In the genomic region with DNA sequence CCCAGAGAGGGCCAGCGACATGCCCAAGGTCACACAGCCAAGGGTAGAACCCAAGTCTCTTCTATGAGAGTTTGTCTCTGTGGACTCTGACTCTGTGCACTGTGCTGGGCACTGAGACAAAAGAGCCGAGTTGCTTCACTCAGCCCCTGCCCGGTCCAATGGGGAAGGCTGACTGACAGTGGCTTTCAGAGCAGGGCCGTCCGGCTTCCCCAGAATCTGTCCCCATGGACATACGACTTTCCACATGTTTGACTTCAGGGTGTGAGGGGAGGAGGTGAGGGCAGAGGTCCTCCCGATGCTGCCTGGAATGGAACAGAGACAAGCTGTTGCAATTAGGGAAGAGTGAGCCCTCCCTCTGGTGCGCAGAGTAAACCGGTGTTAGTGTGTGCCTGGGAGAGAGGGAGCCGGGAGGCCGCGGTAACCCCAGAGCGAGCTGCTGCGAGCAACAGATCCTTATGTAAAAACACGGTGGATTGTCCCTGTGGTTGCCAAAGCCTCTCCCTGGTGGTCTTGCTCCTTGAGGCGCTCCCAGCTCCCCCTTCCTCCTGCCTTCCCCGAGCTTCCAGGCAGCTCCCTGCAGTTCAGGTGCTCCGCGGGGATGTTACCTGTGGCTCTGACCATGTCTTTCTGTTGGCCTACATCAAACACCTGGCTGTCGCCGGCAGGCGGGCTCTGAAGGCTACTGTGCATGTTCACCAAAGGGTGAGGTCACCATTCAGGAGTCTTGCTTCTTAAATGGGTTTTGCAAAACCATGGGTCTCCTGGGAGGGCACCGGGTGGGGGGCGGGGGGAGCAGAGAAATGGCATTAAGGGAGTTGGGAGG, we compare ENCODE assay signal across 8 cellular contexts. TPM values are rescaled to one million over a fixed set of nuclear protein-coding genes. Genes with fewer than 3 reads are reported as not detected.
DNase-seq lines count a peak whose midpoint lies in the region; ATAC-seq and TF ChIP-seq lines count a peak whose summit lies in the region.

No MANE protein-coding gene starts in this region.

- H3K9me3 Mint-ChIP-seq in activated T-helper 1 cell treated with anti-CD3 and anti-CD28 coated beads, Interleukin-12 subunit alpha, Interleukin-12 subunit beta, Interleukin-2, Interleukin-4 antibody, amounts not matched to agents 30 ng/mL and 10 ng/mL and 1 ng/mL, durations not matched to agents 14 hours and 24 hours and 36 hours: no peaks in the 10 kb centered on the region

- TF ChIP-seq CTCF in HEK293 (tag by site-specific recombination; IDR thresholded peaks at IDR 0.05) (no peak), right atrium auricular region (IDR thresholded peaks at IDR 0.05) (no peak)

- peak overlapping the region; percentile 51 for H3K4me3 Mint-ChIP-seq in activated T-helper 1 cell treated with anti-CD3 and anti-CD28 coated beads, Interleukin-12 subunit alpha, Interleukin-12 subunit beta, Interleukin-2, Interleukin-4 antibody, amounts not matched to agents 30 ng/mL and 10 ng/mL and 1 ng/mL, durations not matched to agents 14 hours and 24 hours and 36 hours

- H3K9me3 ChIP-seq in HEK293 (ENCODE audit: control insufficient read depth, insufficient read depth, low read depth, low read length): no peaks in the 10 kb centered on the region
- no peaks in the 10 kb centered on the region for H3K9me3 ChIP-seq in right atrium auricular region

- no peaks in the 10 kb centered on the region for H3K4me1 Mint-ChIP-seq in activated T-helper 1 cell treated with anti-CD3 and anti-CD28 coated beads, Interleukin-12 subunit alpha, Interleukin-12 subunit beta, Interleukin-2, Interleukin-4 antibody, amounts not matched to agents 30 ng/mL and 10 ng/mL and 1 ng/mL, durations not matched to agents 14 hours and 24 hours and 36 hours (ENCODE audit: low read depth)

- intact Hi-C loops in activated T-helper 1 cell treated with anti-CD3 and anti-CD28 coated beads, Interleukin-12 subunit alpha, Interleukin-12 subunit beta, Interleukin-2, Interleukin-4 antibody, amounts not matched to agents 30 ng/mL and 10 ng/mL and 1 ng/mL, durations not matched to agents 14 hours and 24 hours and 36 hours (cut with micrococcal nuclease): loop anchor here (5.0 kb wide), 1 partner anchor 94 kb away; no protein-coding TSS in a partner anchor
- intact Hi-C loops in sciatic nerve (cut with DNase I): no loop called here

- peaks cover 59% of the 10 kb centered on the region for H3K27me3 Mint-ChIP-seq in activated T-helper 1 cell treated with anti-CD3 and anti-CD28 coated beads, Interleukin-12 subunit alpha, Interleukin-12 subunit beta, Interleukin-2, Interleukin-4 antibody, amounts not matched to agents 30 ng/mL and 10 ng/mL and 1 ng/mL, durations not matched to agents 14 hours and 24 hours and 36 hours (ENCODE audit: insufficient read depth)

- H3K27ac ChIP-seq in HEK293 (ENCODE audit: extremely low read depth, low read depth, low read length) (peak overlapping the region; percentile 79; the same call in 1 of the 2 replicates), right atrium auricular region (peak overlapping the region; percentile 94 to 96)

- no peaks in the 10 kb centered on the region for H3K36me3 Mint-ChIP-seq in activated T-helper 1 cell treated with anti-CD3 and anti-CD28 coated beads, Interleukin-12 subunit alpha, Interleukin-12 subunit beta, Interleukin-2, Interleukin-4 antibody, amounts not matched to agents 30 ng/mL and 10 ng/mL and 1 ng/mL, durations not matched to agents 14 hours and 24 hours and 36 hours (ENCODE audit: low read depth)

- H3K4me1 ChIP-seq in HEK293 (ENCODE audit: control insufficient read depth, insufficient read depth, low read length) (peaks cover 16% of the 10 kb centered on the region), right atrium auricular region (peaks cover 0 to 68% of the 10 kb centered on the region in 2 donors)

- POLR2A ChIA-PET in HEK293 (lab: Yijun Ruan, JAX): interaction anchor here (0.7 kb wide), 1 partner anchor 1166 kb away, joined by 4 read pairs; no protein-coding TSS in a partner anchor

- H3K27ac Mint-ChIP-seq in activated T-helper 1 cell treated with anti-CD3 and anti-CD28 coated beads, Interleukin-12 subunit alpha, Interleukin-12 subunit beta, Interleukin-2, Interleukin-4 antibody, amounts not matched to agents 30 ng/mL and 10 ng/mL and 1 ng/mL, durations not matched to agents 14 hours and 24 hours and 36 hours: no peak overlapping the region

- CTCF ChIA-PET in HEK293 (lab: Yijun Ruan, JAX): interaction anchor here (0.6 kb wide), 1 partner anchor 13 kb away, joined by 3 read pairs; no protein-coding TSS in a partner anchor

- no peaks in the 10 kb centered on the region for H3K27me3 ChIP-seq in right atrium auricular region

- peak overlapping the region; percentile 56 for H3K4me3 ChIP-seq in HEK293 (ENCODE audit: low read depth, low read length)
- peak overlapping the region; percentile 76 to 87 for H3K4me3 ChIP-seq in right atrium auricular region

- ATAC-seq in sciatic nerve (peak; percentile 42), HG02884 (IDR thresholded peaks at IDR 0.05; ENCODE audit: unreplicated experiment) (no peak)

- DNase-seq in activated T-helper 1 cell treated with anti-CD3 and anti-CD28 coated beads, Interleukin-12 subunit alpha, Interleukin-12 subunit beta, Interleukin-2, Interleukin-4 antibody, amounts not matched to agents 30 ng/mL and 10 ng/mL and 1 ng/mL, durations not matched to agents 14 hours and 24 hours and 36 hours (ENCODE audit: low spot score): no peak
- DNase-seq in right atrium auricular region (ENCODE audit: low spot score) (peak; percentile 79), sciatic nerve (ENCODE audit: low spot score) (no peak), ecto neural progenitor cell (ENCODE audit: low spot score) (no peak), NCI-H2227 (lab: John Stamatoyannopoulos, UW; ENCODE audit: unreplicated experiment) (no peak), mesenteric fat pad (ENCODE audit: low spot score) (no peak)

- no peaks in the 10 kb centered on the region for H3K36me3 ChIP-seq in HEK293 (ENCODE audit: control insufficient read depth in 2 of 2, insufficient read depth in 1 of 2, low read length in 2 of 2)
- H3K36me3 ChIP-seq in right atrium auricular region: no peaks in the 10 kb centered on the region

TF ChIP-seq in HEK293, 187 proteins besides CTCF, POLR2A, EP300 and RAD21 (continues in another document):
- TF ChIP-seq OVOL3 (tag by site-specific recombination; IDR thresholded peaks at IDR 0.05) (no peak), ZNF626 (tag by site-specific recombination; IDR thresholded peaks at IDR 0.05) (no peak), INSM2 (tag by site-specific recombination; IDR thresholded peaks at IDR 0.05) (no peak), HOXD13 (CRISPR knock-in tag; IDR thresholded peaks at IDR 0.05; ENCODE audit: borderline replicate concordance) (no peak), ZFP69B (tag by site-specific recombination; IDR thresholded peaks at IDR 0.05) (peak; percentile 35; the same call in 1 of the 2 replicates), ZNF324 (tag by site-specific recombination; IDR thresholded peaks at IDR 0.05) (no peak), ZNF768 (tag by site-specific recombination; IDR thresholded peaks at IDR 0.05) (peak; percentile 96), PBX3 (CRISPR knock-in tag; IDR thresholded peaks at IDR 0.05) (no peak), SCRT2 (tag by site-specific recombination; IDR thresholded peaks at IDR 0.05) (peak; percentile 70)
- TF ChIP-seq, protein P1, sequence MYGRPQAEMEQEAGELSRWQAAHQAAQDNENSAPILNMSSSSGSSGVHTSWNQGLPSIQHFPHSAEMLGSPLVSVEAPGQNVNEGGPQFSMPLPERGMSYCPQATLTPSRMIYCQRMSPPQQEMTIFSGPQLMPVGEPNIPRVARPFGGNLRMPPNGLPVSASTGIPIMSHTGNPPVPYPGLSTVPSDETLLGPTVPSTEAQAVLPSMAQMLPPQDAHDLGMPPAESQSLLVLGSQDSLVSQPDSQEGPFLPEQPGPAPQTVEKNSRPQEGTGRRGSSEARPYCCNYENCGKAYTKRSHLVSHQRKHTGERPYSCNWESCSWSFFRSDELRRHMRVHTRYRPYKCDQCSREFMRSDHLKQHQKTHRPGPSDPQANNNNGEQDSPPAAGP (tag by site-specific recombination; IDR thresholded peaks at IDR 0.05): 0 out of 2 replicates have a peak, but pooled peaks have one; percentile 53

RNA-seq across cellular contexts. Expression of gene SIRPA, which starts 0.7 kb away (rescaled TPM):
- not detected in 2 replicates for total RNA-seq in activated T-helper 1 cell treated with anti-CD3 and anti-CD28 coated beads, Interleukin-12 subunit alpha, Interleukin-12 subunit beta, Interleukin-2, Interleukin-4 antibody, amounts not matched to agents 30 ng/mL and 10 ng/mL and 1 ng/mL, durations not matched to agents 14 hours and 24 hours and 36 hours
- total RNA-seq in right atrium auricular region: 10 to 100 TPM; 32.4 to 58.5 TPM
- 55.5 TPM for total RNA-seq in sciatic nerve
- 100 TPM for total RNA-seq in mesenteric fat pad

Comparison
In these comparisons a context has a peak if more than half of its experiments do, and no peak if none do; other contexts are left out.
1. RNA of gene SIRPA, which starts 0.7 kb away (total RNA-seq): 100 TPM in mesenteric fat pad (single experiment), 32.4 to 58.5 TPM in right atrium auricular region and 55.5 TPM in sciatic nerve (single experiment); not detected in activated T-helper 1 cell treated with anti-CD3 and anti-CD28 coated beads, Interleukin-12 subunit alpha, Interleukin-12 subunit beta, Interleukin-2, Interleukin-4 antibody, amounts not matched to agents 30 ng/mL and 10 ng/mL and 1 ng/mL, durations not matched to agents 14 hours and 24 hours and 36 hours; every median in the first group is over 10 times any median in the second.